21 cellular contexts compared by ENCODE assay signal in genomic region chr6:17871169-17871479, GRCh38.
"Had no signal": no experiment of that assay in that cellular context is flagged by ENCODE, and none has a peak within 500 bp of the region (broad histone marks: within the 10 kb centered on the region; RNA-seq: fewer than 3 reads in every experiment).

No MANE protein-coding gene starts in this region.

- H3K4me3 ChIP-seq: ascending aorta, coronary artery, heart right ventricle, lower lobe of right lung, transverse colon had no signal

- H3K27me3 Mint-ChIP-seq: naive B cell had no signal

- DNase-seq: activated CD4-positive, alpha-beta T cell treated with anti-CD3 and anti-CD28 coated beads for 1 hour; activated CD4-positive, alpha-beta T cell treated with anti-CD3 and anti-CD28 coated beads, Interleukin-2, amount 50 U/mL, for 1 hour; activated CD8-positive, alpha-beta T cell treated with anti-CD3 and anti-CD28 coated beads, Interleukin-2, amount 10 ng/mL, durations not matched to agents 7 days and 5 days; brain microvascular endothelial cell; endodermal cell; heart right ventricle; left colon; lower lobe of right lung; naive B cell; posterior cingulate gyrus; retina; stimulated activated CD4-positive, alpha-beta T cell treated with anti-CD3 and anti-CD28 coated beads, Interleukin-4, amount 100 ng/mL, for 1 hour; stimulated activated naive CD4-positive, alpha-beta T cell treated with Interleukin-2 at 50 U/mL for 16 hours; T-helper 1 cell; T-helper 9 cell; transverse colon had no signal

- H3K9me3 ChIP-seq: ascending aorta, heart right ventricle, lower lobe of right lung, transverse colon had no signal

- H3K27me3 ChIP-seq: ascending aorta, brain microvascular endothelial cell, heart right ventricle, transverse colon had no signal

- ATAC-seq: activated CD8-positive, alpha-beta T cell treated with anti-CD3 and anti-CD28 coated beads, Interleukin-2, amount 10 ng/mL, durations not matched to agents 7 days and 5 days; activated naive CD4-positive, alpha-beta T cell treated with anti-CD3 and anti-CD28 coated beads, Interleukin-2, amount 50 U/mL, for 72 hours; left colon; lower lobe of right lung had no signal

- H3K27ac ChIP-seq: brain microvascular endothelial cell, lower lobe of right lung had no signal

- H3K36me3 ChIP-seq: ascending aorta, brain microvascular endothelial cell, lower lobe of right lung, transverse colon had no signal

- H3K4me3 Mint-ChIP-seq: activated CD8-positive, alpha-beta T cell treated with anti-CD3 and anti-CD28 coated beads, Interleukin-2, amount 10 ng/mL, durations not matched to agents 7 days and 5 days; activated T-helper 1 cell treated with anti-CD3 and anti-CD28 coated beads, Interleukin-12 subunit alpha, Interleukin-12 subunit beta, Interleukin-2, Interleukin-4 antibody, amounts not matched to agents 30 ng/mL and 10 ng/mL and 1 ng/mL, durations not matched to agents 14 hours and 24 hours and 36 hours; endodermal cell; naive B cell; neural crest cell had no signal

- H3K9me3 Mint-ChIP-seq: activated naive CD4-positive, alpha-beta T cell treated with anti-CD3 and anti-CD28 coated beads, Interleukin-2, amount 50 U/mL, for 72 hours; activated T-helper 1 cell treated with anti-CD3 and anti-CD28 coated beads, Interleukin-12 subunit alpha, Interleukin-12 subunit beta, Interleukin-2, Interleukin-4 antibody, amounts not matched to agents 30 ng/mL and 10 ng/mL and 1 ng/mL, durations not matched to agents 14 hours and 24 hours and 36 hours; endodermal cell; naive B cell had no signal

- H3K36me3 Mint-ChIP-seq: activated naive CD4-positive, alpha-beta T cell treated with anti-CD3 and anti-CD28 coated beads, Interleukin-2, amount 50 U/mL, for 72 hours; naive B cell had no signal

- H3K27ac Mint-ChIP-seq: activated CD8-positive, alpha-beta T cell treated with anti-CD3 and anti-CD28 coated beads, Interleukin-2, amount 10 ng/mL, durations not matched to agents 7 days and 5 days; activated naive CD4-positive, alpha-beta T cell treated with anti-CD3 and anti-CD28 coated beads, Interleukin-2, amount 50 U/mL, for 72 hours; activated T-helper 1 cell treated with anti-CD3 and anti-CD28 coated beads, Interleukin-12 subunit alpha, Interleukin-12 subunit beta, Interleukin-2, Interleukin-4 antibody, amounts not matched to agents 30 ng/mL and 10 ng/mL and 1 ng/mL, durations not matched to agents 14 hours and 24 hours and 36 hours; endodermal cell had no signal
